ENCODE assay signal across 8 cellular contexts in the genomic region with DNA sequence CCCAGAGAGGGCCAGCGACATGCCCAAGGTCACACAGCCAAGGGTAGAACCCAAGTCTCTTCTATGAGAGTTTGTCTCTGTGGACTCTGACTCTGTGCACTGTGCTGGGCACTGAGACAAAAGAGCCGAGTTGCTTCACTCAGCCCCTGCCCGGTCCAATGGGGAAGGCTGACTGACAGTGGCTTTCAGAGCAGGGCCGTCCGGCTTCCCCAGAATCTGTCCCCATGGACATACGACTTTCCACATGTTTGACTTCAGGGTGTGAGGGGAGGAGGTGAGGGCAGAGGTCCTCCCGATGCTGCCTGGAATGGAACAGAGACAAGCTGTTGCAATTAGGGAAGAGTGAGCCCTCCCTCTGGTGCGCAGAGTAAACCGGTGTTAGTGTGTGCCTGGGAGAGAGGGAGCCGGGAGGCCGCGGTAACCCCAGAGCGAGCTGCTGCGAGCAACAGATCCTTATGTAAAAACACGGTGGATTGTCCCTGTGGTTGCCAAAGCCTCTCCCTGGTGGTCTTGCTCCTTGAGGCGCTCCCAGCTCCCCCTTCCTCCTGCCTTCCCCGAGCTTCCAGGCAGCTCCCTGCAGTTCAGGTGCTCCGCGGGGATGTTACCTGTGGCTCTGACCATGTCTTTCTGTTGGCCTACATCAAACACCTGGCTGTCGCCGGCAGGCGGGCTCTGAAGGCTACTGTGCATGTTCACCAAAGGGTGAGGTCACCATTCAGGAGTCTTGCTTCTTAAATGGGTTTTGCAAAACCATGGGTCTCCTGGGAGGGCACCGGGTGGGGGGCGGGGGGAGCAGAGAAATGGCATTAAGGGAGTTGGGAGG. TPM values are rescaled to one million over a fixed set of nuclear protein-coding genes. Genes with fewer than 3 reads are reported as not detected.
DNase-seq lines count a peak whose midpoint lies in the region; ATAC-seq and TF ChIP-seq lines count a peak whose summit lies in the region.

No MANE protein-coding gene starts in this region.

- peaks cover 61% of the 10 kb centered on the region for H3K4me1 Mint-ChIP-seq in neural crest cell

- H3K36me3 Mint-ChIP-seq in neural crest cell (ENCODE audit: low read depth): no peaks in the 10 kb centered on the region

- TF ChIP-seq CTCF in Peyer's patch (IDR thresholded peaks at IDR 0.05) (no peak), fibroblast of mammary gland (conservative IDR thresholded peaks at IDR 0.05; ENCODE audit: control insufficient read depth, insufficient read depth, low read depth, low read length) (no peak), neural crest cell (conservative IDR thresholded peaks at IDR 0.05) (no peak)

- peak overlapping the region; percentile 92 for H3K4me3 Mint-ChIP-seq in neural crest cell

- H3K36me3 ChIP-seq in Peyer's patch: no peaks in the 10 kb centered on the region

- H3K27me3 Mint-ChIP-seq in neural crest cell (ENCODE audit: low read depth): peaks cover 40% of the 10 kb centered on the region

- ATAC-seq in GM21529 (IDR thresholded peaks at IDR 0.05; ENCODE audit: unreplicated experiment) (no peak), GM19328 (IDR thresholded peaks at IDR 0.05; ENCODE audit: unreplicated experiment) (no peak)

- no peaks in the 10 kb centered on the region for H3K9me3 Mint-ChIP-seq in neural crest cell

- peak overlapping the region; percentile 76 to 94 (median 87) for H3K27ac ChIP-seq in Peyer's patch

- H3K4me3 ChIP-seq in Peyer's patch (peak overlapping the region; percentile 66 to 90 (median 79)), fibroblast of mammary gland (ENCODE audit: control insufficient read depth, low read depth, low read length) (peak overlapping the region; percentile 72)

- DNase-seq in GF-D8 (lab: John Stamatoyannopoulos, UW) (peak; percentile 7), Peyer's patch (peak in 2 of 3 donors; percentile 55 to 65), fibroblast of mammary gland (ENCODE audit: low read depth) (peak; percentile 24), neural crest cell (ENCODE audit: low read depth, low spot score) (no peak), NCI-H446 treated with DMSO at 0.1 percent for 48 hours (lab: John Stamatoyannopoulos, UW) (no peak), pons (ENCODE audit: low spot score) (no peak)

- H3K4me1 ChIP-seq in Peyer's patch: peaks cover 0 to 23% (median 14%) of the 10 kb centered on the region in 4 donors

- TF ChIP-seq POLR2A in Peyer's patch (IDR thresholded peaks at IDR 0.05): no peak

- H3K9me3 ChIP-seq in Peyer's patch: no peaks in the 10 kb centered on the region

- H3K27ac Mint-ChIP-seq in neural crest cell (ENCODE audit: unreplicated experiment): peak overlapping the region; percentile 19

- no peaks in the 10 kb centered on the region for H3K27me3 ChIP-seq in Peyer's patch

RNA-seq across cellular contexts. Expression of gene SIRPA, which starts 0.7 kb away (rescaled TPM):
- total RNA-seq in Peyer's patch: 10 to 100 TPM; 18.2 to 38.2 (median 26.3) TPM
- 10.2 and 10.7 TPM in 2 replicates for total RNA-seq in neural crest cell

Comparison
In these comparisons a context has a peak if more than half of its experiments do, and no peak if none do; other contexts are left out.
1. DNase-seq: peak in GF-D8 (single experiment), Peyer's patch (2 of 3) and fibroblast of mammary gland (single experiment); none in neural crest cell (single experiment), NCI-H446 treated with DMSO at 0.1 percent for 48 hours (single experiment) and pons (single experiment).